In the genomic region with DNA sequence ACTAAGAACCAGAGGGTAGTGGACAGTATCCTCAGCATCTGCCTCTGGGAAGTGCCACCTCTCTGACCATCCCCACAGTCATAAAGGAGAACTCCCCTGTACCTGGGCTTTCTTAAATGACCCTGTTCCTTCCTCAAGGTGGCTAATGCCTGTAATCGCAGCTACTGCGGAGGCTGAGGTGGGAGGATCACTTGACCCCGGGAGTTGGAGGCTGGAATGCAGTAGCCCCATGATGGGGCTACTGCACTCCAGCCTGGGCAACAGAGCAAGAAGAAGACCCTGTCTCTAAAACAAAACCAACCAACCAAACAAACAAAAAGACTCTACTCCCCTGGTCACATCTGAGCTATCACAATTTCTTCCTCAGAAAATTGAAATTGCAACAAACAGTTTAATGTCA, we compare ENCODE assay signal across 13 cellular contexts. TPM values are rescaled to one million over a fixed set of nuclear protein-coding genes. Genes with fewer than 3 reads are reported as not detected.
DNase-seq lines count a peak whose midpoint lies in the region; ATAC-seq, FAIRE-seq and TF ChIP-seq lines count a peak whose summit lies in the region.
"Had no signal": no experiment of that assay in that cellular context is flagged by ENCODE, and none has a peak within 500 bp of the region (broad histone marks: within the 10 kb centered on the region; RNA-seq: fewer than 3 reads in every experiment).

No MANE protein-coding gene starts in this region.

- H3K4me1 ChIP-seq in HCT116 (ENCODE audit: control insufficient read depth in 1 of 2, insufficient read depth in 2 of 2, low read length in 2 of 2) (peaks cover 18 to 28% of the 10 kb centered on the region in 2 experiments), mesendoderm (ENCODE audit: control insufficient read depth, low read depth, low read length) (peaks cover 9% of the 10 kb centered on the region), small intestine (ENCODE audit: control insufficient read depth in 2 of 2, insufficient read depth in 1 of 2, low read depth in 1 of 2, low read length in 1 of 2) (peaks cover 3% of the 10 kb centered on the region in 2 donors), suprapubic skin (peaks cover 19% of the 10 kb centered on the region)
- H3K4me1 ChIP-seq: psoas muscle had no signal

- no peak overlapping the region for H2BK5ac ChIP-seq in mesendoderm (ENCODE audit: low read length)

- no peaks in the 10 kb centered on the region for H3K9me3 ChIP-seq in HCT116 (ENCODE audit: control insufficient read depth in 1 of 2, insufficient read depth in 1 of 2, low read depth in 1 of 2, low read length in 2 of 2)
- H3K9me3 ChIP-seq in SK-N-MC (ENCODE audit: low read depth, low read length), result no peaks in the 10 kb centered on the region
- no peaks in the 10 kb centered on the region for H3K9me3 ChIP-seq in small intestine (ENCODE audit: control insufficient read depth, low read depth)
- no peaks in the 10 kb centered on the region for H3K9me3 ChIP-seq in suprapubic skin
- H3K9me3 ChIP-seq: BLaER1, mucosa of descending colon, psoas muscle had no signal

- no peak for TF ChIP-seq EP300 in suprapubic skin (IDR thresholded peaks at IDR 0.05)

- RAD21 ChIA-PET in HCT116 (lab: Charles Lee; ENCODE audit: low non-redundant PET in 1 of 2, low total read pairs in 2 of 2, uncharacterized antibody in 2 of 2, unreplicated experiment in 2 of 2), result no interaction called here

- H4K8ac ChIP-seq in mesendoderm (ENCODE audit: low read depth, low read length), result no peak overlapping the region

- H3K23ac ChIP-seq in mesendoderm (ENCODE audit: low read length), result no peak overlapping the region

- BruUV-seq in HCT116 (replicated peaks; lab: Mats Ljungman, UMichigan), result no TSS peak

- DNase-seq in HCT116 (ENCODE audit: low read depth, low spot score), result no peak
- no peak for DNase-seq in SK-N-MC (ENCODE audit: low read depth, low spot score)
- no peak for DNase-seq in mesendoderm
- DNase-seq in substantia nigra (lab: John Stamatoyannopoulos, UW), result no peak
- DNase-seq in small intestine, result no peak
- no peak for DNase-seq in suprapubic skin (ENCODE audit: low spot score in 2 of 2)
- DNase-seq: nephron progenitor cell; stimulated activated naive CD8-positive, alpha-beta T cell treated with anti-CD3 and anti-CD28 coated beads, Interleukin-15, Interleukin-2, amounts not matched to agents 100 U/mL and 50 U/mL, for 24 hours had no signal

- no peak overlapping the region for H2AK5ac ChIP-seq in mesendoderm (ENCODE audit: low read length)

- no peaks in the 10 kb centered on the region; the same call in 1 of the 2 replicates for H4K20me1 ChIP-seq in HCT116 (ENCODE audit: insufficient read depth)

- H3K27me3 ChIP-seq in HCT116 (ENCODE audit: insufficient read depth, low read length) (no peaks in the 10 kb centered on the region), mesendoderm (ENCODE audit: insufficient read depth, low read length, poor library complexity) (no peaks in the 10 kb centered on the region), small intestine (ENCODE audit: control insufficient read depth in 2 of 2, insufficient read depth in 2 of 2, low read length in 2 of 2) (no peaks in the 10 kb centered on the region), suprapubic skin (no peaks in the 10 kb centered on the region)
- H3K27me3 ChIP-seq: BLaER1 had no signal

- H3K79me2 ChIP-seq in HCT116 (ENCODE audit: insufficient read depth, low read length), result peaks cover 42% of the 10 kb centered on the region
- H3K79me2 ChIP-seq in mesendoderm (ENCODE audit: control insufficient read depth, insufficient read depth, low read length), result peaks cover 38% of the 10 kb centered on the region

- H3K36me3 ChIP-seq in HCT116 (ENCODE audit: control insufficient read depth in 1 of 2, insufficient read depth in 2 of 2, low read length in 2 of 2) (peaks cover 3 to 5% of the 10 kb centered on the region in 2 experiments), SK-N-MC (ENCODE audit: insufficient read depth, low read length) (peaks cover 34% of the 10 kb centered on the region), mesendoderm (ENCODE audit: control insufficient read depth, insufficient read depth, low read length) (peaks cover 1% of the 10 kb centered on the region), small intestine (ENCODE audit: control insufficient read depth in 2 of 2, insufficient read depth in 2 of 2, low read length in 2 of 2) (no peaks in the 10 kb centered on the region), suprapubic skin (no peaks in the 10 kb centered on the region)

- TF ChIP-seq POLR2A in HCT116 (IDR thresholded peaks at IDR 0.05; ENCODE audit: borderline replicate concordance, extremely low read depth, insufficient read depth, insufficient read length) (no peak), suprapubic skin (IDR thresholded peaks at IDR 0.05) (no peak)

- no peak overlapping the region for H3K4ac ChIP-seq in mesendoderm (ENCODE audit: low read depth, low read length)

- FAIRE-seq in small intestine (lab: Jason Lieb, UNC), result no peak

- intact Hi-C loops in HCT116 (cut with micrococcal nuclease), result loop anchor here (10.0 kb wide), 2 partner anchors 55 to 115 kb away; a partner anchor contains a TSS

- ATAC-seq in HCT116, result no peak
- no peak for ATAC-seq in HG03025 (IDR thresholded peaks at IDR 0.05; ENCODE audit: low FRiP score, unreplicated experiment)

- CTCF ChIA-PET in HCT116 (lab: Charles Lee), result no interaction called here

- H3K79me1 ChIP-seq in mesendoderm (ENCODE audit: low read length), result peaks cover 1% of the 10 kb centered on the region

- H3K4me3 ChIP-seq in HCT116 (replicated peaks in 1 of 2; ENCODE audit: low read depth in 1 of 2, low read length in 2 of 2) (no peak overlapping the region), SK-N-MC (no peak overlapping the region), mesendoderm (ENCODE audit: low read length) (no peak overlapping the region), small intestine (ENCODE audit: low read depth in 1 of 2, low read length in 2 of 2) (no peak overlapping the region), suprapubic skin (no peak overlapping the region)

- H4K5ac ChIP-seq in mesendoderm (ENCODE audit: low read length), result peak overlapping the region; percentile 51

- H2BK120ac ChIP-seq in mesendoderm (ENCODE audit: low read depth, low read length), result no peak overlapping the region

- no peak for TF ChIP-seq CTCF in 22Rv1 (IDR thresholded peaks at IDR 0.05)
- no peak for TF ChIP-seq CTCF in HCT116 (IDR thresholded peaks at IDR 0.05 in 2 of 3, conservative IDR thresholded peaks at IDR 0.05 in 1 of 3; ENCODE audit: borderline replicate concordance in 1 of 3, insufficient read depth in 1 of 3, low read depth in 2 of 3, low read length in 2 of 3)
- no peak for TF ChIP-seq CTCF in suprapubic skin (IDR thresholded peaks at IDR 0.05)

- H3K18ac ChIP-seq in mesendoderm (ENCODE audit: low read length), result no peak overlapping the region

- H3K9ac ChIP-seq in HCT116 (ENCODE audit: low read length) (no peak overlapping the region), SK-N-MC (ENCODE audit: insufficient read length) (no peak overlapping the region), mesendoderm (ENCODE audit: low read length) (no peak overlapping the region)

- peak overlapping the region; percentile 75 for H3K56ac ChIP-seq in mesendoderm (ENCODE audit: low read length)

- H3K9me2 ChIP-seq in HCT116 (ENCODE audit: insufficient read depth), result no peaks in the 10 kb centered on the region

- H2BK15ac ChIP-seq in mesendoderm (replicated peaks; ENCODE audit: low read depth), result no peak overlapping the region

- no CpG with 5 or more reads among the region's 3 CpGs for WGBS in mesendoderm (ENCODE audit: extremely low coverage, insufficient coverage, low lambda C conversion rate)
- WGBS in small intestine, 3 donors, result 96 to 100% (median 100%) methylated on average over 3 of the region's 3 CpGs
- WGBS in suprapubic skin, result 93% methylated on average over 3 of the region's 3 CpGs

- peak overlapping the region; percentile 86 for H3K4me2 ChIP-seq in HCT116 (ENCODE audit: low read length)
- H3K4me2 ChIP-seq in mesendoderm (ENCODE audit: low read length), result no peak overlapping the region

- no peak for TF ChIP-seq RAD21 in HCT116 (IDR thresholded peaks at IDR 0.05; ENCODE audit: low read depth)

- POLR2A ChIA-PET in HCT116 (lab: Charles Lee), result no interaction called here

- H2AFZ ChIP-seq in HCT116 (ENCODE audit: low read depth, low read length, poor library complexity, severe bottlenecking), result peak overlapping the region; percentile 70

- H3K27ac ChIP-seq in 22Rv1 (peak overlapping the region; percentile 74; the same call in 1 of the 2 replicates), HCT116 (ENCODE audit: low read depth, low read length) (no peak overlapping the region), SK-N-MC (0 out of 2 replicates have a peak overlapping the region, but pooled peaks have one; percentile 10), mesendoderm (ENCODE audit: low read depth, low read length) (no peak overlapping the region), substantia nigra (ENCODE audit: low read depth, low read length, poor library complexity, severe bottlenecking) (no peak overlapping the region), small intestine (ENCODE audit: low read depth in 1 of 2, low read length in 1 of 2) (no peak overlapping the region), suprapubic skin (no peak overlapping the region)
- H3K27ac ChIP-seq: BLaER1, psoas muscle had no signal

TF ChIP-seq in HCT116, 20 proteins besides CTCF, POLR2A, EP300 and RAD21 (continues in another document):
- no peak for TF ChIP-seq CBX3 (IDR thresholded peaks at IDR 0.05; ENCODE audit: low read depth)

RNA-seq across cellular contexts. Expression of a gene that starts 0.8 kb away (rescaled TPM):
- total RNA-seq in HCT116 (2021; ENCODE audit: unreplicated experiment) (92.9 TPM), suprapubic skin (10 to 100 TPM in 2 of 4 donors, 1 to 10 TPM in 2; 1.8 to 12.2 (median 8.8) TPM)
- polyA plus RNA-seq in HCT116 (2012), result 51.8 and 55.3 TPM in 2 replicates
- polyA plus RNA-seq in mesendoderm (2013, experiment 1 of 2), result 65.1 TPM
- 67.5 TPM for polyA plus RNA-seq in mesendoderm (2013, experiment 2 of 2)
- polyA plus RNA-seq in small intestine, result 1 to 10 TPM; 1.1 to 9.5 (median 1.6) TPM

RNA-seq across cellular contexts. Expression of a gene that starts 51.3 kb away (rescaled TPM):
- total RNA-seq in HCT116 (2021; ENCODE audit: unreplicated experiment) (1.0 TPM), suprapubic skin (10 to 100 TPM in 2 of 4 donors, 1 to 10 TPM in 2; 2.6 to 11.1 (median 9.8) TPM)
- 0.59 and 0.76 TPM in 2 replicates for polyA plus RNA-seq in HCT116 (2012)
- 5.7 TPM for polyA plus RNA-seq in mesendoderm (2013, experiment 1 of 2)
- polyA plus RNA-seq in mesendoderm (2013, experiment 2 of 2), result 5.5 TPM
- polyA plus RNA-seq in small intestine, result 10 to 100 TPM in 2 of 3 donors, 1 to 10 TPM in 1; 4.4 to 19.2 (median 15.2) TPM

Comparison
In these comparisons a context has a peak if more than half of its experiments do, and no peak if none do; other contexts are left out.
1. H3K27ac ChIP-seq: peak in 22Rv1 (single experiment) and SK-N-MC (single experiment); none in HCT116 (single experiment), mesendoderm (single experiment), substantia nigra (single experiment), small intestine (0 of 2) and suprapubic skin (single experiment).